13 cellular contexts compared by ENCODE assay signal in genomic region chr5:87127956-87128687, GRCh38.
DNase-seq lines count a peak whose midpoint lies in the region; ATAC-seq and TF ChIP-seq lines count a peak whose summit lies in the region.
"Had no signal": no experiment of that assay in that cellular context is flagged by ENCODE, and none has a peak within 500 bp of the region (broad histone marks: within the 10 kb centered on the region; RNA-seq: fewer than 3 reads in every experiment).

No MANE protein-coding gene starts in this region.

- POLR2A ChIA-PET in RWPE1 (lab: Yijun Ruan, JAX; ENCODE audit: low non-redundant PET), result no interaction called here

- H3K27ac ChIP-seq in RWPE1 (no peak overlapping the region), epithelial cell of prostate (peak overlapping the region; percentile 83), heart right ventricle (no peak overlapping the region)
- H3K27ac ChIP-seq: BLaER1 treated with 17β-estradiol and CSF1 and Interleukin-3, amounts not matched to agents 10 nM and 100 nM; skin epidermis; VCaP had no signal

- TF ChIP-seq CTCF in RWPE1 (conservative IDR thresholded peaks at IDR 0.05; ENCODE audit: low read depth) (no peak), heart right ventricle (IDR thresholded peaks at IDR 0.05) (no peak)

- H3K36me3 ChIP-seq in heart right ventricle, result no peaks in the 10 kb centered on the region
- H3K36me3 ChIP-seq: BLaER1 treated with 17β-estradiol and CSF1 and Interleukin-3, amounts not matched to agents 10 nM and 100 nM had no signal

- peaks cover 0 to 4% (median 0%) of the 10 kb centered on the region in 9 donors for H3K4me1 ChIP-seq in heart right ventricle

- 61 to 65% methylated on average over 3 of the region's 3 CpGs for whole genome bisulfite sequencing in heart right ventricle, 2 donors

- intact Hi-C loops in heart right ventricle (cut with DNase I), result no loop called here

- no peaks in the 10 kb centered on the region for H3K27me3 ChIP-seq in heart right ventricle
- H3K27me3 ChIP-seq: BLaER1 treated with 17β-estradiol and CSF1 and Interleukin-3, amounts not matched to agents 10 nM and 100 nM had no signal

- DNase-seq in A172 (ENCODE audit: low spot score) (peak; percentile 53), Daoy (ENCODE audit: low read depth) (peak; percentile 62), RWPE1 (ENCODE audit: low spot score) (peak; percentile 36), epithelial cell of prostate (ENCODE audit: low read depth, low spot score) (no peak), heart right ventricle (no peak), epidermal melanocyte (ENCODE audit: insufficient read length, low spot score) (no peak), superior temporal gyrus (ENCODE audit: extremely low spot score) (no peak)
- DNase-seq: occipital lobe, OCI-M1 had no signal

- H3K9me3 ChIP-seq in heart right ventricle, result no peaks in the 10 kb centered on the region
- H3K9me3 ChIP-seq: BLaER1 treated with 17β-estradiol and CSF1 and Interleukin-3, amounts not matched to agents 10 nM and 100 nM had no signal

- ATAC-seq in GM18873 (IDR thresholded peaks at IDR 0.05; ENCODE audit: low FRiP score, unreplicated experiment) (no peak), heart right ventricle (no peak)

- no peak overlapping the region for H3K4me3 ChIP-seq in heart right ventricle
- H3K4me3 ChIP-seq: BLaER1 treated with 17β-estradiol and CSF1 and Interleukin-3, amounts not matched to agents 10 nM and 100 nM; skin epidermis had no signal

- CTCF ChIA-PET in RWPE1 (lab: Yijun Ruan, JAX), result interaction anchor here (0.6 to 0.8 kb wide), 2 partner anchors 23 to 35 kb away, joined by 3 read pairs; no protein-coding TSS in a partner anchor

Comparison
In these comparisons a context has a peak if more than half of its experiments do, and no peak if none do; other contexts are left out.
1. DNase-seq: peak in A172 (single experiment), Daoy (single experiment) and RWPE1 (single experiment); none in epithelial cell of prostate (single experiment), heart right ventricle (0 of 2), epidermal melanocyte (single experiment) and superior temporal gyrus (single experiment).